Comparison of ENCODE assay signal across 1 cellular context in genomic region chr4:13126976-13127910, GRCh38.
A peak's percentile ranks its signal among the peaks of the same experiment; 100 is the strongest.
TF ChIP-seq lines count a peak whose summit lies in the region.

No MANE protein-coding gene starts in this region.

TF ChIP-seq in HepG2, 621 proteins besides CTCF, POLR2A, EP300 and RAD21:
- TF ChIP-seq ZNF768 (CRISPR knock-in tag; IDR thresholded peaks at IDR 0.05) (peak; percentile 72; the same call in 1 of the 2 replicates), TFAP4 (IDR thresholded peaks at IDR 0.05; ENCODE audit: borderline replicate concordance, low read depth) (no peak), SAP130 (CRISPR knock-in tag; IDR thresholded peaks at IDR 0.05; ENCODE audit: low read depth) (no peak)
